Comparison of ENCODE assay signal across 8 cellular contexts in genomic region chr17:42248351-42249179, GRCh38. TPM values are rescaled to one million over a fixed set of nuclear protein-coding genes. Genes with fewer than 3 reads are reported as not detected.
A peak's percentile ranks its signal among the peaks of the same experiment; 100 is the strongest.
DNase-seq lines count a peak whose midpoint lies in the region; ATAC-seq and TF ChIP-seq lines count a peak whose summit lies in the region.

No MANE protein-coding gene starts in this region.

- TF ChIP-seq CTCF in upper lobe of right lung (IDR thresholded peaks at IDR 0.05) = no peak

- peak; percentile 76 for DNase-seq in activated gamma-delta T cell treated with Interleukin-2 at 50 U/mL for 16 hours
- no peak for DNase-seq in activated gamma-delta T cell (lab: John Stamatoyannopoulos, UW)
- DNase-seq in SIG-M5 treated with dmso at 0.1 percent for 504 hours (lab: John Stamatoyannopoulos, UW; ENCODE audit: unreplicated experiment) = peak; percentile 92
- DNase-seq in activated naive CD4-positive, alpha-beta T cell treated with anti-CD3 and anti-CD28 coated beads, Interleukin-2, amount 50 U/mL, for 16 hours = peak; percentile 67
- DNase-seq in Right ventricle myocardium inferior (ENCODE audit: missing footprints) = peak; percentile 74
- DNase-seq in pulmonary artery endothelial cell (ENCODE audit: low read depth, low spot score) = peak; percentile 89
- DNase-seq in upper lobe of right lung = no peak

- peak overlapping the region; percentile 95 for H3K27ac ChIP-seq in upper lobe of right lung

- ATAC-seq in HG03442 (IDR thresholded peaks at IDR 0.05; ENCODE audit: unreplicated experiment) (peak; percentile 69), Right ventricle myocardium inferior (peak; percentile 96), upper lobe of right lung (peak; percentile 97)

- intact Hi-C loops in Right ventricle myocardium inferior (cut with DNase I) (no loop called here), upper lobe of right lung (cut with DNase I) (no loop called here)

- H3K4me3 ChIP-seq in upper lobe of right lung = peak overlapping the region; percentile 22

- H3K36me3 ChIP-seq in upper lobe of right lung = no peaks in the 10 kb centered on the region

- peaks cover 41% of the 10 kb centered on the region for H3K4me1 ChIP-seq in upper lobe of right lung

- no peaks in the 10 kb centered on the region for H3K27me3 ChIP-seq in upper lobe of right lung

- H3K9me3 ChIP-seq in upper lobe of right lung = no peaks in the 10 kb centered on the region

RNA-seq across cellular contexts. Expression of gene STAT5B, which starts 27.6 kb away (rescaled TPM):
- total RNA-seq in Right ventricle myocardium inferior = 32.9 TPM
- total RNA-seq in pulmonary artery endothelial cell = 48.5 and 54.3 TPM in 2 replicates
- 71.0 TPM for total RNA-seq in upper lobe of right lung

RNA-seq across cellular contexts. Expression of gene STAT5A, which starts 39.7 kb away (rescaled TPM):
- 14.6 TPM for total RNA-seq in Right ventricle myocardium inferior
- 33.9 and 36.1 TPM in 2 replicates for total RNA-seq in pulmonary artery endothelial cell
- 42.0 TPM for total RNA-seq in upper lobe of right lung

RNA-seq across cellular contexts. Expression of gene GHDC, which starts 54.3 kb away (rescaled TPM):
- total RNA-seq in Right ventricle myocardium inferior = 7.1 TPM
- total RNA-seq in pulmonary artery endothelial cell = 14.3 and 16.2 TPM in 2 replicates
- 30.9 TPM for total RNA-seq in upper lobe of right lung

Comparison
In these comparisons a context has a peak if more than half of its experiments do, and no peak if none do; other contexts are left out.
1. DNase-seq: peak in activated gamma-delta T cell treated with Interleukin-2 at 50 U/mL for 16 hours (single experiment), SIG-M5 treated with dmso at 0.1 percent for 504 hours (single experiment), activated naive CD4-positive, alpha-beta T cell treated with anti-CD3 and anti-CD28 coated beads, Interleukin-2, amount 50 U/mL, for 16 hours (single experiment), Right ventricle myocardium inferior (single experiment) and pulmonary artery endothelial cell (single experiment); none in activated gamma-delta T cell (single experiment) and upper lobe of right lung (single experiment).
2. Peak in every context shown above with its lines, with median percentiles within 50 percentile points of each other: ATAC-seq.